7 cellular contexts compared by ENCODE assay signal in genomic region chr1:210407207-210407886, GRCh38.
DNase-seq lines count a peak whose midpoint lies in the region; ATAC-seq and TF ChIP-seq lines count a peak whose summit lies in the region.

No MANE protein-coding gene starts in this region.

- DNase-seq in NCI-H1417 treated with DMSO at 0.1 percent for 48 hours (lab: John Stamatoyannopoulos, UW) (peak; percentile 9), T-helper 9 cell (peak; percentile 70), ascending aorta (ENCODE audit: low spot score in 2 of 2) (peak in 1 of 2 donors; percentile 74), iPS-NIHi11 (ENCODE audit: low spot score) (peak; percentile 80)
- peak; percentile 54 to 81 for DNase-seq in stimulated activated CD4-positive, alpha-beta T cell treated with anti-CD3 and anti-CD28 coated beads, Interleukin-1b, Interleukin-23, amount 100 ng/mL, for 1 hour (ENCODE audit: low read depth in 2 of 2)

- H3K27me3 ChIP-seq in ascending aorta, result no peaks in the 10 kb centered on the region

- H3K9me3 ChIP-seq in ascending aorta, result no peaks in the 10 kb centered on the region

- H3K4me1 ChIP-seq in ascending aorta, result no peaks in the 10 kb centered on the region

- H3K4me3 ChIP-seq in ascending aorta, result no peak overlapping the region

- TF ChIP-seq CTCF in GM12872 (IDR thresholded peaks at IDR 0.05; ENCODE audit: insufficient read depth, low read depth, low read length), result peak; percentile 95
- TF ChIP-seq CTCF in ascending aorta (IDR thresholded peaks at IDR 0.05), result peak; percentile 70 to 92 (median 84)

- H3K27ac ChIP-seq in ascending aorta, result no peak overlapping the region

- intact Hi-C loops in ascending aorta (cut with DNase I), result loop anchor here (1.0 kb wide), 1 partner anchor 727 kb away; the partner anchor contains the start of gene KCNH1

- ATAC-seq in HG02610 (IDR thresholded peaks at IDR 0.05; ENCODE audit: unreplicated experiment), result peak; percentile 72

- no peaks in the 10 kb centered on the region for H3K36me3 ChIP-seq in ascending aorta
